8 cellular contexts compared by ENCODE assay signal in genomic region chr7:150974468-150975391, GRCh38. TPM values are rescaled to one million over a fixed set of nuclear protein-coding genes. Genes with fewer than 3 reads are reported as not detected.
A peak's percentile ranks its signal among the peaks of the same experiment; 100 is the strongest.
DNase-seq lines count a peak whose midpoint lies in the region; ATAC-seq and TF ChIP-seq lines count a peak whose summit lies in the region.

No MANE protein-coding gene starts in this region.

- peak overlapping the region; percentile 97 for H3K4me2 ChIP-seq in PC-9

- H3K4me1 ChIP-seq in PC-9 (replicated peaks; ENCODE audit: insufficient read depth), result 0 out of 2 replicates have a peak, but pooled peaks cover 4% of the 10 kb centered on the region

- intact Hi-C loops in PC-9 (cut with micrococcal nuclease; ENCODE audit: unreplicated experiment) (loop anchor here (2.0 to 10.0 kb wide), 2 partner anchors 110 to 138 kb away; partner anchors contain the start of genes AGAP3, FASTK and TMUB1), head of caudate nucleus (cut with DNase I) (no loop called here)

- POLR2A ChIA-PET in PC-9 (lab: Charles Lee; ENCODE audit: unreplicated experiment), result no interaction called here

- no peaks in the 10 kb centered on the region for H3K9me2 ChIP-seq in PC-9 (ENCODE audit: insufficient read depth)

- no peaks in the 10 kb centered on the region for H3K9me3 ChIP-seq in PC-9 (ENCODE audit: insufficient read depth, low read depth)

- H2AFZ ChIP-seq in PC-9, result peak overlapping the region; percentile 86

- no peaks in the 10 kb centered on the region for H4K20me1 ChIP-seq in PC-9 (ENCODE audit: insufficient read depth)

- peaks cover 52% of the 10 kb centered on the region for H3K27me3 ChIP-seq in PC-9 (ENCODE audit: insufficient read depth, low read depth)

- CTCF ChIA-PET in PC-9 (lab: Charles Lee), result interaction anchor here (0.6 to 1.1 kb wide), 2 partner anchors 44 to 88 kb away, joined by 4 to 12 read pairs; no protein-coding TSS in a partner anchor

- no peaks in the 10 kb centered on the region for H3K79me2 ChIP-seq in PC-9 (ENCODE audit: low read depth)

- no peaks in the 10 kb centered on the region for H3F3A ChIP-seq in PC-9 (ENCODE audit: insufficient read depth, low read depth)

- H3K27ac ChIP-seq in 22Rv1 (peak overlapping the region; percentile 83), PC-9 (no peak overlapping the region)

- ATAC-seq in GM18519 (IDR thresholded peaks at IDR 0.05; ENCODE audit: low FRiP score, unreplicated experiment) (peak; percentile 54), HG03175 (IDR thresholded peaks at IDR 0.05; ENCODE audit: unreplicated experiment) (peak; percentile 68)

- H3K36me3 ChIP-seq in PC-9 (ENCODE audit: low read depth), result no peaks in the 10 kb centered on the region

- H3K4me3 ChIP-seq in PC-9, result peak overlapping the region; percentile 65

- TF ChIP-seq CTCF in 22Rv1 (IDR thresholded peaks at IDR 0.05) (peak; percentile 56), PC-9 (conservative IDR thresholded peaks at IDR 0.05) (peak; percentile 42; the same call in 1 of the 2 replicates)

- BruUV-seq in PC-9 (replicated peaks; lab: Mats Ljungman, UMichigan), result no TSS peak

- DNase-seq in PC-9, result peak in 1 of 2 experiments; percentile 67
- peak; percentile 93 for DNase-seq in activated effector memory CD4-positive, alpha-beta T cell treated with anti-CD3 and anti-CD28 coated beads, Interleukin-2, amount 50 U/mL, for 16 hours
- DNase-seq in head of caudate nucleus, result peak in 40 of 42 donors; percentile 40 to 86 (median 72)
- peak; percentile 55 for DNase-seq in putamen (ENCODE audit: low spot score)
- no peak for DNase-seq in NK-92 (lab: John Stamatoyannopoulos, UW; ENCODE audit: unreplicated experiment)

RNA-seq across cellular contexts. Expression of gene KCNH2, which starts 3.4 kb away (rescaled TPM):
- total RNA-seq in PC-9 (2021), result 1.5 and 1.6 TPM in 2 replicates

RNA-seq across cellular contexts. Expression of gene NOS3, which starts 16.1 kb away (rescaled TPM):
- 1.8 and 3.2 TPM in 2 replicates for total RNA-seq in PC-9 (2021)

RNA-seq across cellular contexts. Expression of gene ATG9B, which starts 49.6 kb away (rescaled TPM):
- total RNA-seq in PC-9 (2021), result 9.7 and 13.7 TPM in 2 replicates

RNA-seq across cellular contexts. Expression of gene ABCB8, which starts 53.5 kb away (rescaled TPM):
- 51.8 and 61.9 TPM in 2 replicates for total RNA-seq in PC-9 (2021)
